In genomic region chr2:12008425-12009061, GRCh38 we compare ENCODE assay signal across 9 cellular contexts.
DNase-seq lines count a peak whose midpoint lies in the region; ATAC-seq and TF ChIP-seq lines count a peak whose summit lies in the region.
"Had no signal": no experiment of that assay in that cellular context is flagged by ENCODE, and none has a peak within 500 bp of the region (broad histone marks: within the 10 kb centered on the region; RNA-seq: fewer than 3 reads in every experiment).

No MANE protein-coding gene starts in this region.

- peak overlapping the region; percentile 67 for H2BK20ac ChIP-seq in IMR-90 (ENCODE audit: low read depth, low read length)

- H3K36me3 Mint-ChIP-seq in activated T-helper 1 cell treated with anti-CD3 and anti-CD28 coated beads, Interleukin-12 subunit alpha, Interleukin-12 subunit beta, Interleukin-2, Interleukin-4 antibody, amounts not matched to agents 30 ng/mL and 10 ng/mL and 1 ng/mL, durations not matched to agents 14 hours and 24 hours and 36 hours (ENCODE audit: low read depth), result no peaks in the 10 kb centered on the region

- peak overlapping the region; percentile 82; the same call in 1 of the 2 replicates for H4K5ac ChIP-seq in IMR-90 (ENCODE audit: low read depth, low read length)

- H3K4me3 ChIP-seq in IMR-90 (ENCODE audit: insufficient read depth, low read depth, low read length) (no peak overlapping the region), fibroblast of mammary gland (ENCODE audit: control insufficient read depth, low read depth, low read length) (no peak overlapping the region)

- no peaks in the 10 kb centered on the region for H3K9me3 Mint-ChIP-seq in activated T-helper 1 cell treated with anti-CD3 and anti-CD28 coated beads, Interleukin-12 subunit alpha, Interleukin-12 subunit beta, Interleukin-2, Interleukin-4 antibody, amounts not matched to agents 30 ng/mL and 10 ng/mL and 1 ng/mL, durations not matched to agents 14 hours and 24 hours and 36 hours

- H2BK5ac ChIP-seq in IMR-90 (ENCODE audit: low read depth, low read length, poor library complexity, severe bottlenecking), result peak overlapping the region; percentile 70

- H4K20me1 ChIP-seq in IMR-90 (ENCODE audit: insufficient read depth, low read length), result no peaks in the 10 kb centered on the region

- no peak overlapping the region for H2AFZ ChIP-seq in IMR-90 (replicated peaks; ENCODE audit: low read length, poor library complexity)

- WGBS in IMR-90 (ENCODE audit: extremely low coverage in 2 of 2, insufficient read length in 1 of 2), 2 experiments, result no CpG with 5 or more reads among the region's 6 CpGs

- CTCF ChIA-PET in IMR-90 (lab: Yijun Ruan, JAX), result no interaction called here

- TF ChIP-seq RAD21 in IMR-90 (IDR thresholded peaks at IDR 0.05; ENCODE audit: low read length), result no peak

- in situ Hi-C loops in IMR-90 (cut with MboI; ENCODE audit: low sequenced_read_pairs) (no loop called here), GM13976 (cut with MboI; ENCODE audit: low sequenced_read_pairs, unreplicated experiment) (no loop called here)

- TF ChIP-seq CTCF in IMR-90 (conservative IDR thresholded peaks at IDR 0.05; ENCODE audit: low read depth, low read length), result no peak
- no peak for TF ChIP-seq CTCF in fibroblast of mammary gland (conservative IDR thresholded peaks at IDR 0.05; ENCODE audit: control insufficient read depth, insufficient read depth, low read depth, low read length)
- TF ChIP-seq CTCF in GM13976 (IDR thresholded peaks at IDR 0.05; ENCODE audit: borderline replicate concordance, control extremely low read depth, extremely low read depth, insufficient read depth, missing control alignments), result no peak

- peak overlapping the region in 1 of 2 experiments; percentile 85; a peak in 2 of 4 replicates for H4K8ac ChIP-seq in IMR-90 (ENCODE audit: low read depth in 2 of 2, low read length in 2 of 2)

- H2BK120ac ChIP-seq in IMR-90 (ENCODE audit: low read depth, low read length), result peak overlapping the region; percentile 88

- DNase-seq in HCEC 1CT (peak; percentile 61), IMR-90 (peak; percentile 64), fibroblast of mammary gland (ENCODE audit: low read depth) (peak; percentile 21), GM13976 (ENCODE audit: low spot score) (no peak), NCI-H1092 treated with DMSO at 0.1 percent for 48 hours (lab: John Stamatoyannopoulos, UW) (no peak), posterior vena cava (ENCODE audit: low spot score) (no peak)
- DNase-seq in activated T-helper 1 cell treated with anti-CD3 and anti-CD28 coated beads, Interleukin-12 subunit alpha, Interleukin-12 subunit beta, Interleukin-2, Interleukin-4 antibody, amounts not matched to agents 30 ng/mL and 10 ng/mL and 1 ng/mL, durations not matched to agents 14 hours and 24 hours and 36 hours (ENCODE audit: low spot score), result no peak
- DNase-seq: caudate nucleus had no signal

- H3K9me1 ChIP-seq in IMR-90 (ENCODE audit: insufficient read depth, low read length), result no peaks in the 10 kb centered on the region; the same call in 1 of the 2 replicates

- H2BK15ac ChIP-seq in IMR-90 (ENCODE audit: low read depth, low read length), result no peak overlapping the region; the same call in 2 of the 3 replicates

- H3K27ac Mint-ChIP-seq in activated T-helper 1 cell treated with anti-CD3 and anti-CD28 coated beads, Interleukin-12 subunit alpha, Interleukin-12 subunit beta, Interleukin-2, Interleukin-4 antibody, amounts not matched to agents 30 ng/mL and 10 ng/mL and 1 ng/mL, durations not matched to agents 14 hours and 24 hours and 36 hours, result no peak overlapping the region

- no peak overlapping the region for H4K91ac ChIP-seq in IMR-90 (ENCODE audit: insufficient read depth, low read depth, low read length)

- H3K79me1 ChIP-seq in IMR-90 (ENCODE audit: low read depth in 1 of 2, low read length in 2 of 2), result no peaks in the 10 kb centered on the region

- H3K4me3 Mint-ChIP-seq in activated T-helper 1 cell treated with anti-CD3 and anti-CD28 coated beads, Interleukin-12 subunit alpha, Interleukin-12 subunit beta, Interleukin-2, Interleukin-4 antibody, amounts not matched to agents 30 ng/mL and 10 ng/mL and 1 ng/mL, durations not matched to agents 14 hours and 24 hours and 36 hours, result no peak overlapping the region

- no peak overlapping the region for H3K27ac ChIP-seq in IMR-90 (ENCODE audit: insufficient read depth, low read length)

- peak overlapping the region; percentile 54; the same call in 1 of the 2 replicates for H3K4me2 ChIP-seq in IMR-90 (ENCODE audit: low read depth, low read length)

- H3K27me3 ChIP-seq in IMR-90 (ENCODE audit: control insufficient read depth, insufficient read depth, low read length), result no peaks in the 10 kb centered on the region

- peak overlapping the region; percentile 50; the same call in 1 of the 2 replicates for H2AK5ac ChIP-seq in IMR-90 (ENCODE audit: low read depth, low read length)

- dilution Hi-C loops in IMR-90 (cut with HindIII; ENCODE audit: low sequenced_read_pairs, unreplicated experiment), result no loop called here

- TF ChIP-seq POLR2A in IMR-90 (IDR thresholded peaks at IDR 0.05; ENCODE audit: low read depth, low read length), result no peak

- no peak overlapping the region for H3K9ac ChIP-seq in IMR-90 (ENCODE audit: low read depth, low read length)

- no TSS peak for BruUV-seq in IMR-90 (replicated peaks; lab: Mats Ljungman, UMichigan)

- H3K27me3 Mint-ChIP-seq in activated T-helper 1 cell treated with anti-CD3 and anti-CD28 coated beads, Interleukin-12 subunit alpha, Interleukin-12 subunit beta, Interleukin-2, Interleukin-4 antibody, amounts not matched to agents 30 ng/mL and 10 ng/mL and 1 ng/mL, durations not matched to agents 14 hours and 24 hours and 36 hours (ENCODE audit: insufficient read depth), result peaks cover 58% of the 10 kb centered on the region

- peaks cover 7% of the 10 kb centered on the region for H3K4me1 Mint-ChIP-seq in activated T-helper 1 cell treated with anti-CD3 and anti-CD28 coated beads, Interleukin-12 subunit alpha, Interleukin-12 subunit beta, Interleukin-2, Interleukin-4 antibody, amounts not matched to agents 30 ng/mL and 10 ng/mL and 1 ng/mL, durations not matched to agents 14 hours and 24 hours and 36 hours (ENCODE audit: low read depth)

- peaks cover 5% of the 10 kb centered on the region; the same call in 1 of the 2 replicates for H3K4me1 ChIP-seq in IMR-90 (ENCODE audit: control insufficient read depth, insufficient read depth, low read length)

- no peak overlapping the region for H2AK9ac ChIP-seq in IMR-90 (replicated peaks; ENCODE audit: low read depth, low read length, poor library complexity)

- peak overlapping the region; percentile 88; the same call in 1 of the 2 replicates for H3K18ac ChIP-seq in IMR-90 (ENCODE audit: low read depth, low read length)

- H3K56ac ChIP-seq in IMR-90 (ENCODE audit: extremely low read depth, insufficient read depth, low read length), result no peak overlapping the region

- POLR2A ChIA-PET in IMR-90 (lab: Charles Lee; ENCODE audit: unreplicated experiment), result no interaction called here

- no peaks in the 10 kb centered on the region for H3K9me3 ChIP-seq in IMR-90 (ENCODE audit: control insufficient read depth, insufficient read depth, low read length)

- ATAC-seq in GM18511 (IDR thresholded peaks at IDR 0.05; ENCODE audit: unreplicated experiment) (peak; percentile 79), IMR-90 (ENCODE audit: low read depth) (peak; percentile 68)

- no peaks in the 10 kb centered on the region for H3K36me3 ChIP-seq in IMR-90 (ENCODE audit: control insufficient read depth, insufficient read depth, low read length)

- intact Hi-C loops in IMR-90 (cut with micrococcal nuclease) (loop anchor here (2.0 to 5.0 kb wide), 2 partner anchors 16 to 709 kb away; partner anchors contain the start of gene TRIB2), posterior vena cava (cut with DNase I) (no loop called here)
- intact Hi-C loops in activated T-helper 1 cell treated with anti-CD3 and anti-CD28 coated beads, Interleukin-12 subunit alpha, Interleukin-12 subunit beta, Interleukin-2, Interleukin-4 antibody, amounts not matched to agents 30 ng/mL and 10 ng/mL and 1 ng/mL, durations not matched to agents 14 hours and 24 hours and 36 hours (cut with micrococcal nuclease), result loop anchor here (5.0 to 10.0 kb wide), 3 partner anchors 61 to 494 kb away; no protein-coding TSS in a partner anchor

- H3K23ac ChIP-seq in IMR-90 (ENCODE audit: low read depth, low read length), result peak overlapping the region; percentile 34; the same call in 1 of the 2 replicates

- H3K14ac ChIP-seq in IMR-90 (replicated peaks; ENCODE audit: low read depth, low read length), result 0 out of 2 replicates have a peak overlapping the region, but pooled peaks have one; percentile 57

- no peak overlapping the region for H3K4ac ChIP-seq in IMR-90 (ENCODE audit: low read depth, low read length)

TF ChIP-seq in IMR-90, 13 proteins besides CTCF, POLR2A, EP300 and RAD21 (continues in another document):
- no peak for TF ChIP-seq CHD1 (IDR thresholded peaks at IDR 0.05; ENCODE audit: low read depth, low read length)
- TF ChIP-seq MAZ (IDR thresholded peaks at IDR 0.05; ENCODE audit: borderline replicate concordance, low read depth, low read length), result no peak
- TF ChIP-seq SMC3 (IDR thresholded peaks at IDR 0.05; ENCODE audit: low read depth, low read length), result no peak
- TF ChIP-seq NFE2L2 (IDR thresholded peaks at IDR 0.05; ENCODE audit: low read depth, low read length), result no peak
- TF ChIP-seq RFX5 (IDR thresholded peaks at IDR 0.05; ENCODE audit: low read depth, low read length), result no peak
- TF ChIP-seq CEBPB (IDR thresholded peaks at IDR 0.05; ENCODE audit: low read depth, low read length), result no peak
- no peak for TF ChIP-seq ELK1 (IDR thresholded peaks at IDR 0.05; ENCODE audit: borderline replicate concordance, low read depth, low read length)
- no peak for TF ChIP-seq FOS (IDR thresholded peaks at IDR 0.05; ENCODE audit: low read depth, low read length)
- TF ChIP-seq USF2 (IDR thresholded peaks at IDR 0.05; ENCODE audit: low read depth, low read length), result no peak
- TF ChIP-seq BHLHE40 (IDR thresholded peaks at IDR 0.05; ENCODE audit: low read depth, low read length), result no peak

Comparison
In these comparisons a context has a peak if more than half of its experiments do, and no peak if none do; other contexts are left out.
1. DNase-seq: peak in HCEC 1CT (single experiment), IMR-90 (single experiment) and fibroblast of mammary gland (single experiment); none in GM13976 (single experiment), NCI-H1092 treated with DMSO at 0.1 percent for 48 hours (single experiment), activated T-helper 1 cell treated with anti-CD3 and anti-CD28 coated beads, Interleukin-12 subunit alpha, Interleukin-12 subunit beta, Interleukin-2, Interleukin-4 antibody, amounts not matched to agents 30 ng/mL and 10 ng/mL and 1 ng/mL, durations not matched to agents 14 hours and 24 hours and 36 hours (single experiment) and posterior vena cava (single experiment).
2. intact Hi-C loops: an anchor here in IMR-90 (2.0 to 5.0 kb wide) and activated T-helper 1 cell treated with anti-CD3 and anti-CD28 coated beads, Interleukin-12 subunit alpha, Interleukin-12 subunit beta, Interleukin-2, Interleukin-4 antibody, amounts not matched to agents 30 ng/mL and 10 ng/mL and 1 ng/mL, durations not matched to agents 14 hours and 24 hours and 36 hours (5.0 to 10.0 kb wide); none called in posterior vena cava.